In genomic region chr6:108835218-108835850, GRCh38 we compare ENCODE assay signal across 8 cellular contexts. TPM values are rescaled to one million over a fixed set of nuclear protein-coding genes. Genes with fewer than 3 reads are reported as not detected.
DNase-seq lines count a peak whose midpoint lies in the region; ATAC-seq and TF ChIP-seq lines count a peak whose summit lies in the region.

No MANE protein-coding gene starts in this region.

- H3K36me3 ChIP-seq in WERI-Rb-1, result no peaks in the 10 kb centered on the region

- peak; percentile 38 for DNase-seq in NCI-H2171 (lab: John Stamatoyannopoulos, UW)
- peak; percentile 86 for DNase-seq in WERI-Rb-1
- DNase-seq in MCF 10A (ENCODE audit: unreplicated experiment), result peak; percentile 78
- peak; percentile 72 for DNase-seq in iris pigment epithelial cell (ENCODE audit: low read depth)
- peak; percentile 72 to 80 for DNase-seq in stimulated activated CD4-positive, alpha-beta T cell treated with anti-CD3 and anti-CD28 coated beads, Interleukin-15, amount 100 ng/mL, for 48 hours (ENCODE audit: low read depth in 2 of 2)

- BruUV-seq in MCF 10A (replicated peaks; lab: Mats Ljungman, UMichigan), result no TSS peak

- no peaks in the 10 kb centered on the region for H3K27me3 ChIP-seq in WERI-Rb-1 (ENCODE audit: insufficient read depth, low read depth, severe bottlenecking)

- peaks cover 34% of the 10 kb centered on the region for H3K4me1 Mint-ChIP-seq in MCF 10A (ENCODE audit: insufficient read depth, unreplicated experiment)

- TF ChIP-seq CTCF in GM12874 (IDR thresholded peaks at IDR 0.05; ENCODE audit: insufficient read depth, low read depth, low read length) (peak; percentile 90), WERI-Rb-1 (IDR thresholded peaks at IDR 0.05; ENCODE audit: low read depth, low read length) (peak; percentile 95), MCF 10A (IDR thresholded peaks at IDR 0.05; ENCODE audit: unreplicated experiment) (peak; percentile 94)

- no peak overlapping the region for H3K27ac ChIP-seq in WERI-Rb-1

- no peaks in the 10 kb centered on the region for H3K27me3 Mint-ChIP-seq in MCF 10A (ENCODE audit: insufficient read depth, unreplicated experiment)

- no peak overlapping the region for H3K4me3 Mint-ChIP-seq in MCF 10A (ENCODE audit: unreplicated experiment)

- H3K36me3 Mint-ChIP-seq in MCF 10A (ENCODE audit: insufficient read depth, unreplicated experiment), result no peaks in the 10 kb centered on the region

- POLR2A ChIA-PET in MCF 10A (lab: Yijun Ruan, JAX), result interaction anchor here (0.7 to 1.3 kb wide), 6 partner anchors 13 to 276 kb away, joined by 3 to 10 read pairs (median 4); partner anchors contain the start of genes ARMC2 and FOXO3

- no peaks in the 10 kb centered on the region for H3K9me3 Mint-ChIP-seq in MCF 10A (ENCODE audit: unreplicated experiment)

- intact Hi-C loops in MCF 10A (cut with micrococcal nuclease), result loop anchor here (1.0 to 2.0 kb wide), 6 partner anchors 53 to 293 kb away; no protein-coding TSS in a partner anchor

- no peaks in the 10 kb centered on the region for H3K9me3 ChIP-seq in WERI-Rb-1 (ENCODE audit: severe bottlenecking)

- no peak overlapping the region for H3K4me3 ChIP-seq in WERI-Rb-1 (ENCODE audit: low read depth, low read length)

- ATAC-seq in HG02943 (IDR thresholded peaks at IDR 0.05; ENCODE audit: low read depth, unreplicated experiment) (peak; percentile 79), HG02610 (IDR thresholded peaks at IDR 0.05; ENCODE audit: unreplicated experiment) (no peak)

- CTCF ChIA-PET in MCF 10A (lab: Yijun Ruan, JAX), result interaction anchor here (0.6 to 2.2 kb wide), 30 partner anchors 11 to 1375 kb away, joined by 3 to 25 read pairs (median 4); partner anchors contain the start of gene ARMC2

- no peak overlapping the region for H3K27ac Mint-ChIP-seq in MCF 10A (ENCODE audit: low read depth, unreplicated experiment)

RNA-seq across cellular contexts. Expression of gene ARMC2, which starts 12.9 kb away (rescaled TPM):
- 1.6 and 3.2 TPM in 2 replicates for total RNA-seq in MCF 10A (2022)
